Comparison of ENCODE assay signal across 8 cellular contexts in genomic region chr10:72784551-72785421, GRCh38.
DNase-seq lines count a peak whose midpoint lies in the region; ATAC-seq and TF ChIP-seq lines count a peak whose summit lies in the region.

No MANE protein-coding gene starts in this region.

- peak overlapping the region; percentile 8 for H3K4me3 ChIP-seq in skeletal muscle cell (ENCODE audit: low read depth, low read length)

- TF ChIP-seq CTCF in GM10266 (IDR thresholded peaks at IDR 0.05; ENCODE audit: control insufficient read depth, insufficient read depth, low read depth, missing control alignments): no peak

- no peak for ATAC-seq in GM21723 (IDR thresholded peaks at IDR 0.05; ENCODE audit: unreplicated experiment)

- DNase-seq in HCEC 1CT (peak; percentile 82), anterior cingulate cortex (lab: John Stamatoyannopoulos, UW) (peak in 46 of 58 donors; percentile 1 to 73 (median 14)), iPS DF 19.7 (ENCODE audit: low read depth, low spot score) (peak; percentile 38), skeletal muscle cell (ENCODE audit: low read depth) (peak; percentile 86), GM10266 (ENCODE audit: extremely low spot score) (no peak), SIG-M5 (lab: John Stamatoyannopoulos, UW) (no peak)
- no peak for DNase-seq in activated CD4-positive, alpha-beta T cell treated with anti-CD3 and anti-CD28 coated beads for 1 hour

Comparison
In these comparisons a context has a peak if more than half of its experiments do, and no peak if none do; other contexts are left out.
1. DNase-seq: peak in HCEC 1CT (single experiment), anterior cingulate cortex (46 of 58), iPS DF 19.7 (single experiment) and skeletal muscle cell (single experiment); none in GM10266 (single experiment), activated CD4-positive, alpha-beta T cell treated with anti-CD3 and anti-CD28 coated beads for 1 hour (single experiment) and SIG-M5 (single experiment).